In genomic region chr17:41421617-41422016, GRCh38 we compare ENCODE assay signal across 26 cellular contexts. TPM values are rescaled to one million over a fixed set of nuclear protein-coding genes. Genes with fewer than 3 reads are reported as not detected.
"Had no signal": no experiment of that assay in that cellular context is flagged by ENCODE, and none has a peak within 500 bp of the region (broad histone marks: within the 10 kb centered on the region; RNA-seq: fewer than 3 reads in every experiment).

No MANE protein-coding gene starts in this region.

- H3K9me3 ChIP-seq: spleen, thoracic aorta, upper lobe of left lung had no signal

- H3K9me3 Mint-ChIP-seq: activated naive CD4-positive, alpha-beta T cell treated with anti-CD3 and anti-CD28 coated beads, Interleukin-2, amount 50 U/mL, for 72 hours; activated T-helper 17 cell treated with anti-CD3 and anti-CD28 coated beads, Interleukin-2, amount 50 U/mL, for 72 hours; naive thymus-derived CD4-positive, alpha-beta T cell; neural progenitor cell; WTC11 had no signal

- DNase-seq: activated T-cell treated with anti-CD3 and anti-CD28 coated beads, Interleukin-2, amount 50 U/mL, for 1 hour; cortex of kidney; erythroblast; foreskin melanocyte; glutamatergic neuron; hippocampal formation; left cardiac atrium; naive thymus-derived CD4-positive, alpha-beta T cell; posterior cingulate gyrus; spleen; stimulated activated CD4-positive, alpha-beta T cell treated with anti-CD3 and anti-CD28 coated beads, Interleukin-4, amount 100 ng/mL, for 1 hour; stimulated activated naive CD4-positive, alpha-beta T cell treated with Interleukin-2 at 50 U/mL for 16 hours; T-helper 9 cell; upper lobe of left lung had no signal

- H3K4me3 ChIP-seq: neural progenitor cell, spleen, thoracic aorta, upper lobe of left lung had no signal

- H3K4me1 Mint-ChIP-seq: neural progenitor cell had no signal

- ATAC-seq: activated naive CD4-positive, alpha-beta T cell treated with anti-CD3 and anti-CD28 coated beads, Interleukin-2, amount 50 U/mL, for 72 hours; activated T-helper 17 cell treated with anti-CD3 and anti-CD28 coated beads, Interleukin-2, amount 50 U/mL, for 72 hours; left cardiac atrium; naive thymus-derived CD4-positive, alpha-beta T cell; WTC11 had no signal

- H3K4me1 ChIP-seq: neural progenitor cell had no signal

- H3K27ac Mint-ChIP-seq: activated T-helper 17 cell treated with anti-CD3 and anti-CD28 coated beads, Interleukin-2, amount 50 U/mL, for 72 hours; neural progenitor cell; WTC11 had no signal

- H3K4me3 Mint-ChIP-seq: activated T-helper 17 cell treated with anti-CD3 and anti-CD28 coated beads, Interleukin-2, amount 50 U/mL, for 72 hours; naive thymus-derived CD4-positive, alpha-beta T cell; neural progenitor cell; WTC11 had no signal

- H3K36me3 Mint-ChIP-seq: activated naive CD4-positive, alpha-beta T cell treated with anti-CD3 and anti-CD28 coated beads, Interleukin-2, amount 50 U/mL, for 72 hours; naive thymus-derived CD4-positive, alpha-beta T cell; neural progenitor cell; WTC11 had no signal

- H3K36me3 ChIP-seq: neural progenitor cell, spleen, thoracic aorta, upper lobe of left lung had no signal

- H3K27me3 Mint-ChIP-seq: activated T-helper 17 cell treated with anti-CD3 and anti-CD28 coated beads, Interleukin-2, amount 50 U/mL, for 72 hours had no signal

- H3K27me3 ChIP-seq: neural progenitor cell, spleen, upper lobe of left lung had no signal

- H3K27ac ChIP-seq: neural progenitor cell, spleen, thoracic aorta, upper lobe of left lung had no signal

RNA-seq across cellular contexts. Expression of gene KRT37, which starts 2.8 kb away (rescaled TPM):
- total RNA-seq: activated naive CD4-positive, alpha-beta T cell treated with anti-CD3 and anti-CD28 coated beads, Interleukin-2, amount 50 U/mL, for 72 hours; activated T-helper 17 cell treated with anti-CD3 and anti-CD28 coated beads, Interleukin-2, amount 50 U/mL, for 72 hours; cerebellum; fibroblast of lung; left cardiac atrium; lower leg skin; mesenteric fat pad; naive thymus-derived CD4-positive, alpha-beta T cell; omental fat pad; renal cortical epithelial cell; spleen; T-helper 1 cell treated with Interleukin-12 subunit alpha and Interleukin-12 subunit beta and Interleukin-4 antibody, amounts not matched to agents 30 ng/mL and 1 ng/mL, for 36 hours; thoracic aorta; upper lobe of left lung; WTC11 had no signal

RNA-seq across cellular contexts. Expression of gene KRT38, which starts 19.2 kb away (rescaled TPM):
- total RNA-seq: activated naive CD4-positive, alpha-beta T cell treated with anti-CD3 and anti-CD28 coated beads, Interleukin-2, amount 50 U/mL, for 72 hours; activated T-helper 17 cell treated with anti-CD3 and anti-CD28 coated beads, Interleukin-2, amount 50 U/mL, for 72 hours; cerebellum; left cardiac atrium; mesenteric fat pad; naive thymus-derived CD4-positive, alpha-beta T cell; omental fat pad; renal cortical epithelial cell; T-helper 1 cell treated with Interleukin-12 subunit alpha and Interleukin-12 subunit beta and Interleukin-4 antibody, amounts not matched to agents 30 ng/mL and 1 ng/mL, for 36 hours; thoracic aorta; upper lobe of left lung; WTC11 had no signal

RNA-seq across cellular contexts. Expression of gene KRT31, which starts 24.2 kb away (rescaled TPM):
- total RNA-seq: activated naive CD4-positive, alpha-beta T cell treated with anti-CD3 and anti-CD28 coated beads, Interleukin-2, amount 50 U/mL, for 72 hours; activated T-helper 17 cell treated with anti-CD3 and anti-CD28 coated beads, Interleukin-2, amount 50 U/mL, for 72 hours; cerebellum; fibroblast of lung; left cardiac atrium; mesenteric fat pad; naive thymus-derived CD4-positive, alpha-beta T cell; omental fat pad; renal cortical epithelial cell; spleen; T-helper 1 cell treated with Interleukin-12 subunit alpha and Interleukin-12 subunit beta and Interleukin-4 antibody, amounts not matched to agents 30 ng/mL and 1 ng/mL, for 36 hours; thoracic aorta; upper lobe of left lung; WTC11 had no signal

RNA-seq across cellular contexts. Expression of gene KRT34, which starts 39.5 kb away (rescaled TPM):
- total RNA-seq: activated naive CD4-positive, alpha-beta T cell treated with anti-CD3 and anti-CD28 coated beads, Interleukin-2, amount 50 U/mL, for 72 hours; activated T-helper 17 cell treated with anti-CD3 and anti-CD28 coated beads, Interleukin-2, amount 50 U/mL, for 72 hours; cerebellum; left cardiac atrium; mesenteric fat pad; naive thymus-derived CD4-positive, alpha-beta T cell; omental fat pad; spleen; T-helper 1 cell treated with Interleukin-12 subunit alpha and Interleukin-12 subunit beta and Interleukin-4 antibody, amounts not matched to agents 30 ng/mL and 1 ng/mL, for 36 hours; thoracic aorta; upper lobe of left lung; WTC11 had no signal

RNA-seq across cellular contexts. Expression of gene KRT32, which starts 45.6 kb away (rescaled TPM):
- total RNA-seq: activated naive CD4-positive, alpha-beta T cell treated with anti-CD3 and anti-CD28 coated beads, Interleukin-2, amount 50 U/mL, for 72 hours; activated T-helper 17 cell treated with anti-CD3 and anti-CD28 coated beads, Interleukin-2, amount 50 U/mL, for 72 hours; cerebellum; left cardiac atrium; mesenteric fat pad; naive thymus-derived CD4-positive, alpha-beta T cell; omental fat pad; renal cortical epithelial cell; spleen; T-helper 1 cell treated with Interleukin-12 subunit alpha and Interleukin-12 subunit beta and Interleukin-4 antibody, amounts not matched to agents 30 ng/mL and 1 ng/mL, for 36 hours; thoracic aorta; upper lobe of left lung; WTC11 had no signal
